25 cellular contexts compared by ENCODE assay signal in the genomic region with DNA sequence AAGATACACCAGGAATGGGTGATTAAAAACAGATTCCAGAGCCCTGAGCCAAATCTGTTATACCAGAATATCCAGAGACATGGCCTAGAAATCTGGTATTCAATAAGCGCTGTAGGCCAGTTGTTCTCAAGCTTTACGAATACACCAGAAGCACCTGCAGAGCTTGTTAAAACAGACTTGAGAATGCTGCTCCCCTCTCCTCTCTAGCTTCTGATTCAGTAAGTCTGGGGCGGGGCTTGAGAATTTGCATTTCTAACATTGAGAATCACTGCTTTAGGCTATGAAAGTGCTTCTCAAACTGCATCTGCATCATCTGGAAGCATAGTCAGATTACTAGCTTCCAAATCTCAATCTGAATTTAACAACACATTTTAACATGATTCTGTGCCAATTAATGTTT.
"Had no signal": no experiment of that assay in that cellular context is flagged by ENCODE, and none has a peak within 500 bp of the region (broad histone marks: within the 10 kb centered on the region; RNA-seq: fewer than 3 reads in every experiment).

No MANE protein-coding gene starts in this region.

- H3K9me3 ChIP-seq: SK-N-SH had no signal

- H3K9ac ChIP-seq: KMS-11, SK-N-SH had no signal

- ATAC-seq: K562, Panc1, PC-3 had no signal

- H3K27me3 Mint-ChIP-seq: IgD-negative memory B cell had no signal

- FAIRE-seq: HTR-8/SVneo, K562 had no signal

- H3K27ac ChIP-seq: HL-60, KMS-11, RWPE1 had no signal

- H3K4me3 ChIP-seq: K562 had no signal

- H3K27ac Mint-ChIP-seq: IgD-negative memory B cell had no signal

- DNase-seq: Kasumi-1; MM.1S; NCI-H1092 treated with DMSO at 0.1 percent for 48 hours; NCI-H1436; NCI-H187; NCI-H2029; NCI-H2081 treated with DMSO at 0.1 percent for 48 hours; NCI-H2171; NCI-H226; NCI-H446; NCI-H510A; NCI-H524 treated with DMSO at 0.1 percent for 48 hours; NCI-H69; NCI-H774; NK-92 treated with Interleukin-12 subunit alpha and Interleukin-12 subunit beta, amount 100 ng/mL, for 24 hours; PC-3; SHP77; SK-N-SH had no signal

- H3K4me3 Mint-ChIP-seq: IgD-negative memory B cell had no signal
